Comparison of ENCODE assay signal across 11 cellular contexts in genomic region chr9:129235931-129236331, GRCh38. TPM values are rescaled to one million over a fixed set of nuclear protein-coding genes. Genes with fewer than 3 reads are reported as not detected.
DNase-seq lines count a peak whose midpoint lies in the region; ATAC-seq lines count a peak whose summit lies in the region.
"Had no signal": no experiment of that assay in that cellular context is flagged by ENCODE, and none has a peak within 500 bp of the region (broad histone marks: within the 10 kb centered on the region; RNA-seq: fewer than 3 reads in every experiment).

No MANE protein-coding gene starts in this region.

- DNase-seq in right cardiac atrium (peak in 2 of 3 donors; percentile 11 to 53), Right ventricle myocardium superior (no peak), naive B cell (no peak), COR-L47 (lab: John Stamatoyannopoulos, UW) (no peak), dermis blood vessel endothelial cell (no peak)
- peak; percentile 66 for DNase-seq in activated T-cell treated with anti-CD3 and anti-CD28 coated beads, Interleukin-2, amount 50 U/mL, for 1 hour
- DNase-seq: NCI-H1694, T1000 had no signal

- H3K9me3 Mint-ChIP-seq in naive B cell, result peaks cover 0 to 10% (median 6%) of the 10 kb centered on the region in 7 donors
- H3K9me3 Mint-ChIP-seq: type B pancreatic cell had no signal

- peak in 1 of 2 donors; percentile 10 for ATAC-seq in right cardiac atrium
- no peak for ATAC-seq in Right ventricle myocardium superior (ENCODE audit: poor library complexity)
- ATAC-seq in naive B cell (ENCODE audit: low read depth in 2 of 2), result peak; percentile 38 to 59
- ATAC-seq in GM19467 (IDR thresholded peaks at IDR 0.05; ENCODE audit: unreplicated experiment), result no peak
- no peak for ATAC-seq in GM18861 (IDR thresholded peaks at IDR 0.05; ENCODE audit: unreplicated experiment)

- H3K9me3 ChIP-seq in right cardiac atrium (ENCODE audit: control insufficient read depth, low read length), result no peaks in the 10 kb centered on the region

- H3K27ac ChIP-seq in right cardiac atrium (ENCODE audit: low read length), result no peak overlapping the region

- H3K4me1 Mint-ChIP-seq in naive B cell, result peaks cover 9 to 12% (median 10%) of the 10 kb centered on the region in 3 donors

- 80% methylated on average over 7 of the region's 7 CpGs for WGBS in right cardiac atrium

- no peak overlapping the region for H3K27ac Mint-ChIP-seq in naive B cell
- H3K27ac Mint-ChIP-seq: type B pancreatic cell had no signal

- no peaks in the 10 kb centered on the region for H3K27me3 ChIP-seq in right cardiac atrium (ENCODE audit: control insufficient read depth, insufficient read depth)

- peaks cover 0 to 16% of the 10 kb centered on the region in 2 donors for H3K36me3 Mint-ChIP-seq in naive B cell
- H3K36me3 Mint-ChIP-seq: type B pancreatic cell had no signal

- no peaks in the 10 kb centered on the region for H3K4me1 ChIP-seq in right cardiac atrium (ENCODE audit: control insufficient read depth, insufficient read depth, low read length)

- intact Hi-C loops in right cardiac atrium (cut with DNase I), result no loop called here
- intact Hi-C loops in Right ventricle myocardium superior (cut with DNase I), result no loop called here

- peaks cover 11 to 48% (median 39%) of the 10 kb centered on the region in 3 donors for H3K27me3 Mint-ChIP-seq in naive B cell
- H3K27me3 Mint-ChIP-seq: type B pancreatic cell had no signal

- no peak overlapping the region for H3K4me3 ChIP-seq in right cardiac atrium (ENCODE audit: low read length)

- H3K4me3 Mint-ChIP-seq in naive B cell, result peak overlapping the region in 1 of 8 donors; percentile 0
- H3K4me3 Mint-ChIP-seq: type B pancreatic cell had no signal

RNA-seq across cellular contexts. Expression of gene IER5L, which starts 57.9 kb away (rescaled TPM):
- total RNA-seq in right cardiac atrium (1 to 10 TPM; 6.7 to 9.4 (median 8.7) TPM), Right ventricle myocardium superior (3.5 TPM), dermis blood vessel endothelial cell (13.0 and 19.4 TPM in 2 replicates)
- polyA plus RNA-seq in right cardiac atrium (10.4 TPM), naive B cell (ENCODE audit: low read depth in 6 of 6) (under 1 TPM in 2 of 6 donors, not detected in 4; 0.09 TPM)

Comparison
In these comparisons a context has a peak if more than half of its experiments do, and no peak if none do; other contexts are left out.
1. DNase-seq: peak in right cardiac atrium (2 of 3) and activated T-cell treated with anti-CD3 and anti-CD28 coated beads, Interleukin-2, amount 50 U/mL, for 1 hour (single experiment); none in Right ventricle myocardium superior (single experiment), naive B cell (single experiment), COR-L47 (single experiment) and dermis blood vessel endothelial cell (single experiment).
2. ATAC-seq: peak in naive B cell (2 of 2); none in Right ventricle myocardium superior (single experiment), GM19467 (single experiment) and GM18861 (single experiment).